ENCODE assay signal across 23 cellular contexts in genomic region chr12:131087302-131087818, GRCh38.
DNase-seq lines count a peak whose midpoint lies in the region; ATAC-seq and TF ChIP-seq lines count a peak whose summit lies in the region.
"Had no signal": no experiment of that assay in that cellular context is flagged by ENCODE, and none has a peak within 500 bp of the region (broad histone marks: within the 10 kb centered on the region; RNA-seq: fewer than 3 reads in every experiment).

No MANE protein-coding gene starts in this region.

- no peaks in the 10 kb centered on the region for H3K27me3 ChIP-seq in upper lobe of left lung

- TF ChIP-seq EP300 in upper lobe of left lung (IDR thresholded peaks at IDR 0.05), result no peak

- peaks cover 17% of the 10 kb centered on the region for H3K4me1 Mint-ChIP-seq in activated CD8-positive, alpha-beta memory T cell treated with anti-CD3 and anti-CD28 coated beads, Interleukin-2, amount 10 ng/mL, durations not matched to agents 7 days and 5 days
- no peaks in the 10 kb centered on the region for H3K4me1 Mint-ChIP-seq in mesothelial cell of epicardium
- H3K4me1 Mint-ChIP-seq in effector memory CD8-positive, alpha-beta T cell (ENCODE audit: low read depth in 2 of 2), result peaks cover 5 to 9% of the 10 kb centered on the region in 2 donors

- peaks cover 0 to 33% (median 16%) of the 10 kb centered on the region in 4 donors for H3K36me3 ChIP-seq in upper lobe of left lung

- intact Hi-C loops in Right ventricle myocardium superior (cut with DNase I) (no loop called here), left cardiac atrium (cut with DNase I) (no loop called here)

- H3K4me3 Mint-ChIP-seq in activated CD8-positive, alpha-beta memory T cell treated with anti-CD3 and anti-CD28 coated beads, Interleukin-2, amount 10 ng/mL, durations not matched to agents 7 days and 5 days, result no peak overlapping the region
- no peak overlapping the region for H3K4me3 Mint-ChIP-seq in mesothelial cell of epicardium
- H3K4me3 Mint-ChIP-seq in effector memory CD8-positive, alpha-beta T cell, result no peak overlapping the region
- H3K4me3 Mint-ChIP-seq: CD4-positive, CD25-positive, alpha-beta regulatory T cell had no signal

- H3K4me1 ChIP-seq in upper lobe of left lung, result no peaks in the 10 kb centered on the region
- H3K4me1 ChIP-seq: esophagus squamous epithelium had no signal

- no peak for ATAC-seq in Right ventricle myocardium superior (ENCODE audit: poor library complexity)
- ATAC-seq in left cardiac atrium, result no peak
- ATAC-seq in activated CD8-positive, alpha-beta memory T cell treated with anti-CD3 and anti-CD28 coated beads, Interleukin-2, amount 10 ng/mL, durations not matched to agents 7 days and 5 days, result no peak
- ATAC-seq in upper lobe of left lung (ENCODE audit: low FRiP score in 2 of 2), result no peak
- no peak for ATAC-seq in HG02642 (IDR thresholded peaks at IDR 0.05; ENCODE audit: poor library complexity, unreplicated experiment)
- no peak for ATAC-seq in effector memory CD8-positive, alpha-beta T cell (replicated peaks)
- ATAC-seq in HG02885 (IDR thresholded peaks at IDR 0.05; ENCODE audit: poor library complexity, unreplicated experiment), result no peak
- ATAC-seq: K562 had no signal

- peaks cover under 1% of the 10 kb centered on the region for H3K27me3 Mint-ChIP-seq in activated CD8-positive, alpha-beta memory T cell treated with anti-CD3 and anti-CD28 coated beads, Interleukin-2, amount 10 ng/mL, durations not matched to agents 7 days and 5 days
- H3K27me3 Mint-ChIP-seq in mesothelial cell of epicardium (ENCODE audit: low read depth), result peaks cover 2% of the 10 kb centered on the region
- H3K27me3 Mint-ChIP-seq in effector memory CD8-positive, alpha-beta T cell, result peaks cover 22 to 29% of the 10 kb centered on the region in 2 donors

- CTCF ChIA-PET in activated CD8-positive, alpha-beta memory T cell treated with anti-CD3 and anti-CD28 coated beads, Interleukin-2, amount 10 ng/mL, durations not matched to agents 7 days and 5 days (lab: Charles Lee), result no interaction called here

- DNase-seq in Right ventricle myocardium superior (peak; percentile 28), left cardiac atrium (no peak), mesothelial cell of epicardium (ENCODE audit: low spot score in 2 of 2, unreplicated experiment in 2 of 2) (peak; percentile 12 to 28), upper lobe of left lung (peak; percentile 15 to 62)
- DNase-seq in activated CD8-positive, alpha-beta memory T cell treated with anti-CD3 and anti-CD28 coated beads, Interleukin-2, amount 10 ng/mL, durations not matched to agents 7 days and 5 days, result peak; percentile 33
- DNase-seq in effector memory CD8-positive, alpha-beta T cell, result no peak
- DNase-seq: ACHN; activated CD4-positive, CD25-positive, alpha-beta regulatory T cell treated with anti-CD3 and anti-CD28 coated beads, Interleukin-2, amount 50 U/mL, for 72 hours; activated naive CD4-positive, alpha-beta T cell treated with Interleukin-2 at 50 U/mL for 16 hours; anterior cingulate cortex; CD4-positive, CD25-positive, alpha-beta regulatory T cell; central memory CD4-positive, alpha-beta T cell; DMS153; effector CD4-positive, alpha-beta T cell; esophagus squamous epithelium; NCI-H2029 treated with DMSO at 0.1 percent for 48 hours; NCI-H446; stimulated activated CD4-positive, alpha-beta T cell treated with anti-CD3 and anti-CD28 coated beads, Interleukin-4, amount 100 ng/mL, for 1 hour; T1000 had no signal

- no peak overlapping the region for H3K27ac Mint-ChIP-seq in activated CD8-positive, alpha-beta memory T cell treated with anti-CD3 and anti-CD28 coated beads, Interleukin-2, amount 10 ng/mL, durations not matched to agents 7 days and 5 days
- no peak overlapping the region for H3K27ac Mint-ChIP-seq in mesothelial cell of epicardium
- H3K27ac Mint-ChIP-seq in effector memory CD8-positive, alpha-beta T cell, result no peak overlapping the region
- H3K27ac Mint-ChIP-seq: CD4-positive, CD25-positive, alpha-beta regulatory T cell had no signal

- no peak for TF ChIP-seq POLR2A in upper lobe of left lung (IDR thresholded peaks at IDR 0.05)

- no peak for TF ChIP-seq CTCF in mesothelial cell of epicardium (IDR thresholded peaks at IDR 0.05; ENCODE audit: unreplicated experiment)
- TF ChIP-seq CTCF in upper lobe of left lung (IDR thresholded peaks at IDR 0.05), result no peak

- no peaks in the 10 kb centered on the region for H3K9me3 ChIP-seq in upper lobe of left lung
- H3K9me3 ChIP-seq: esophagus squamous epithelium had no signal

- H3K27ac ChIP-seq in upper lobe of left lung, result no peak overlapping the region
- H3K27ac ChIP-seq: esophagus squamous epithelium, skin epidermis had no signal

- WGBS in upper lobe of left lung, 2 donors, result 91 to 92% methylated on average over 16 to 22 of the region's 24 CpGs

- no peaks in the 10 kb centered on the region for H3K9me3 Mint-ChIP-seq in activated CD8-positive, alpha-beta memory T cell treated with anti-CD3 and anti-CD28 coated beads, Interleukin-2, amount 10 ng/mL, durations not matched to agents 7 days and 5 days (ENCODE audit: low read depth)
- H3K9me3 Mint-ChIP-seq in mesothelial cell of epicardium, result no peaks in the 10 kb centered on the region
- H3K9me3 Mint-ChIP-seq in effector memory CD8-positive, alpha-beta T cell, result no peaks in the 10 kb centered on the region

- no peaks in the 10 kb centered on the region for H3K36me3 Mint-ChIP-seq in activated CD8-positive, alpha-beta memory T cell treated with anti-CD3 and anti-CD28 coated beads, Interleukin-2, amount 10 ng/mL, durations not matched to agents 7 days and 5 days
- no peaks in the 10 kb centered on the region for H3K36me3 Mint-ChIP-seq in mesothelial cell of epicardium
- H3K36me3 Mint-ChIP-seq in effector memory CD8-positive, alpha-beta T cell (ENCODE audit: insufficient read depth), result no peaks in the 10 kb centered on the region
- H3K36me3 Mint-ChIP-seq: CD4-positive, CD25-positive, alpha-beta regulatory T cell had no signal

- no peak overlapping the region for H3K4me3 ChIP-seq in upper lobe of left lung
- H3K4me3 ChIP-seq: esophagus squamous epithelium, K562, skin epidermis had no signal

Comparison
In these comparisons a context has a peak if more than half of its experiments do, and no peak if none do; other contexts are left out.
1. DNase-seq: peak in Right ventricle myocardium superior (single experiment), activated CD8-positive, alpha-beta memory T cell treated with anti-CD3 and anti-CD28 coated beads, Interleukin-2, amount 10 ng/mL, durations not matched to agents 7 days and 5 days (single experiment), mesothelial cell of epicardium (2 of 2) and upper lobe of left lung (2 of 2); none in left cardiac atrium (single experiment) and effector memory CD8-positive, alpha-beta T cell (0 of 3).